In the genomic region with DNA sequence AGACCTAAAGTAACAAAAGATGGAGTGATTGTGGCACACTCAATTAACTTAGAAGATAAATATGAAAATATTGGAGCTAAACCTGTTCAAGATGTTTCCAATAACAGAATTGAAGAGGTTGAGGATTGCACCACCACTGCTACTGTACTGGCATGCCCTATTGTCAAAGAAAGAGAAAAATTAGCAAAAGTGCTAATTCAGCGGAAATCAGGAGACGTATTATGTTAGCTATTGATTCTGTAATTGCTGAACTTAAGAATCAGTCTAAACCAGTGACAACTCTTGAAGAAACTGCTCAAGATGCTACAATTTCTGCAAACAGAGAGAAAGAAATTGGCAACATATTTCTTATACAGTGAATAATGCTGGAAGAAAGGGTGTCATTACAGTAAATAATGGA, we compare ENCODE assay signal across 9 cellular contexts.
"Had no signal": no experiment of that assay in that cellular context is flagged by ENCODE, and none has a peak within 500 bp of the region (broad histone marks: within the 10 kb centered on the region; RNA-seq: fewer than 3 reads in every experiment).

No MANE protein-coding gene starts in this region.

- H3K4me2 ChIP-seq: KMS-11 had no signal

- H2AFZ ChIP-seq: GM23248 had no signal

- H3K27ac ChIP-seq: GM23248, KMS-11 had no signal

- FAIRE-seq: H54, HTR-8/SVneo had no signal

- H3K4me3 ChIP-seq: GM23248 had no signal

- H3K9ac ChIP-seq: GM23248, KMS-11 had no signal

- DNase-seq: GM23248, GOT3, H9, HCEC 1CT, Karpas-422, KBM-7 had no signal
